In the genomic region with DNA sequence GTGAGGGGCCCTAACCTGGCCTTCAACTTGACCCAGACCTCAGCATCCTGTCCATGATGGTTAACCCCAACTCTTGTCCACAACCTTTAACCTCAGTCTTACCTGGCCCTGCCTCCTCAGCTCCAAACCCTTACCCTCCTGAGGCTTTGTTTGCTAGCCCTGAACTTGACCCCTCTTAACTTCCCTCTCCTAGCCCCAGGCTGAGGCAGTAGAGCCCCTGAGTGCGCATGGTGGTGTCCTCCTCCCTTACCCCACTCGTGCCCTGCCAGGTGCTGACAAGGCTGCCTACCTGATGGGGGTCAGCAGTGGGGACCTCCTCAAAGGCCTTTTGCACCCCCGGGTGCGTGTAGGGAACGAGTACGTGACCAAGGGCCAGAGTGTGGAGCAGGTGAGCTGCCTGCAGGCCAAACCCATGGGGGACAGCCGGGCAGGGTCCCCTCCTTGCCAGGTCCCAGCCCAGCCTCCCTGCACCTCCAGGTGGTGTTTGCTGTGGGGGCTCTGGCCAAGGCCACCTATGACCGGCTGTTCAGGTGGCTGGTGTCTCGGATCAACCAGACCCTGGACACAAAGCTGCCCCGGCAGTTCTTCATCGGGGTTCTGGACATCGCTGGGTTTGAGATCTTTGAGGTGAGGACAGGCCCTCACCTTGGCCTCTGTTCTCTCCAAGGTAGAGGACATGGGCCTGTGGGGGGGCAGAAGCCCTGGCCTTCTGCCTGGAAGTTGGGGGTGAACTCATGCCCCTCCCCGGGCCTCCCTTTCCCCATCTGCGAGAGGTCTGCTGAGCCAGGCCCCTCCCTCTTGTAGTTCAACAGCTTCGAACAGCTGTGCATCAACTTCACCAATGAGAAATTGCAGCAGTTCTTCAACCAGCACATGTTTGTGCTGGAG, we compare ENCODE assay signal across 27 cellular contexts. TPM values are rescaled to one million over a fixed set of nuclear protein-coding genes. Genes with fewer than 3 reads are reported as not detected.
DNase-seq lines count a peak whose midpoint lies in the region; ATAC-seq lines count a peak whose summit lies in the region.
"Had no signal": no experiment of that assay in that cellular context is flagged by ENCODE, and none has a peak within 500 bp of the region (broad histone marks: within the 10 kb centered on the region; RNA-seq: fewer than 3 reads in every experiment).

No MANE protein-coding gene starts in this region.

- H3K4me3 ChIP-seq in trophoblast cell (ENCODE audit: low read depth, low read length), result peak overlapping the region; percentile 23
- H3K4me3 ChIP-seq: body of pancreas, prostate gland, transverse colon had no signal

- no peak overlapping the region for H2AFZ ChIP-seq in trophoblast cell (ENCODE audit: insufficient read depth, low read length, poor library complexity)

- no peaks in the 10 kb centered on the region for H3K36me3 Mint-ChIP-seq in activated naive CD8-positive, alpha-beta T cell treated with anti-CD3 and anti-CD28 coated beads for 36 hours

- no peak overlapping the region for H3K14ac ChIP-seq in trophoblast cell (ENCODE audit: low read length)

- peak overlapping the region in 1 of 2 donors; percentile 57 for H3K27ac Mint-ChIP-seq in stimulated activated naive CD8-positive, alpha-beta T cell treated with anti-CD3 and anti-CD28 coated beads, Interleukin-15, amount 100 ng/mL, for 72 hours
- H3K27ac Mint-ChIP-seq in activated naive CD8-positive, alpha-beta T cell treated with anti-CD3 and anti-CD28 coated beads for 36 hours, result no peak overlapping the region
- H3K27ac Mint-ChIP-seq: activated CD8-positive, alpha-beta T cell treated with anti-CD3 and anti-CD28 coated beads, Interleukin-2, amount 10 ng/mL, durations not matched to agents 7 days and 5 days; B cell; T-helper 1 cell treated with Interleukin-12 subunit alpha and Interleukin-12 subunit beta and Interleukin-4 antibody, amounts not matched to agents 30 μg/mL and 1 μg/mL, for 36 hours had no signal

- H3K36me3 ChIP-seq in trophoblast cell (ENCODE audit: control insufficient read depth in 1 of 2, insufficient read depth in 2 of 2, low read length in 2 of 2), result peaks cover 3 to 7% of the 10 kb centered on the region in 2 experiments
- H3K36me3 ChIP-seq: prostate gland, transverse colon had no signal

- no peak for DNase-seq in stimulated activated naive CD8-positive, alpha-beta T cell treated with anti-CD3 and anti-CD28 coated beads, Interleukin-15, amount 100 ng/mL, for 72 hours
- DNase-seq in stimulated activated naive CD8-positive, alpha-beta T cell treated with anti-CD3 and anti-CD28 coated beads, Interleukin-15, Interleukin-2, amounts not matched to agents 100 U/mL and 50 U/mL, for 24 hours, result no peak
- DNase-seq in left ventricle myocardium superior (peak; percentile 65), trophoblast cell (no peak), hippocampal formation (lab: John Stamatoyannopoulos, UW) (no peak)
- DNase-seq in activated CD8-positive, alpha-beta memory T cell treated with anti-CD3 and anti-CD28 coated beads for 24 hours, result no peak
- no peak for DNase-seq in activated naive CD8-positive, alpha-beta T cell treated with anti-CD3 and anti-CD28 coated beads for 36 hours
- DNase-seq: activated CD4-positive, alpha-beta T cell treated with anti-CD3 and anti-CD28 coated beads for 1 hour; activated CD8-positive, alpha-beta T cell treated with anti-CD3 and anti-CD28 coated beads, Interleukin-2, amount 10 ng/mL, durations not matched to agents 7 days and 5 days; activated gamma-delta T cell treated with Interleukin-2 at 50 U/mL for 16 hours; body of pancreas; CD8-positive, alpha-beta memory T cell; GF-D8; H7; KBM-7; NCI-H2029 treated with DMSO at 0.1 percent for 48 hours; NCI-H748 treated with DMSO at 0.1 percent for 48 hours; SK-N-SH; small intestine; transverse colon had no signal

- H3K4me3 Mint-ChIP-seq in stimulated activated naive CD8-positive, alpha-beta T cell treated with anti-CD3 and anti-CD28 coated beads, Interleukin-15, amount 100 ng/mL, for 72 hours, result no peak overlapping the region
- H3K4me3 Mint-ChIP-seq in activated naive CD8-positive, alpha-beta T cell treated with anti-CD3 and anti-CD28 coated beads for 36 hours, result no peak overlapping the region
- H3K4me3 Mint-ChIP-seq: activated CD8-positive, alpha-beta T cell treated with anti-CD3 and anti-CD28 coated beads, Interleukin-2, amount 10 ng/mL, durations not matched to agents 7 days and 5 days; B cell; CD8-positive, alpha-beta memory T cell; T-helper 1 cell treated with Interleukin-12 subunit alpha and Interleukin-12 subunit beta and Interleukin-4 antibody, amounts not matched to agents 30 μg/mL and 1 μg/mL, for 36 hours had no signal

- no peak overlapping the region for H4K12ac ChIP-seq in trophoblast cell (ENCODE audit: low read depth, low read length)

- no CpG with 5 or more reads among the region's 15 CpGs for WGBS in trophoblast cell (ENCODE audit: extremely low coverage, insufficient coverage, insufficient read length)

- no peak overlapping the region for H3K27ac ChIP-seq in trophoblast cell (ENCODE audit: low read depth, low read length)
- H3K27ac ChIP-seq: body of pancreas, neutrophil, prostate gland, transverse colon had no signal

- no peak overlapping the region for H3K23ac ChIP-seq in trophoblast cell (ENCODE audit: low read length)

- no peak overlapping the region for H3K9ac ChIP-seq in trophoblast cell (ENCODE audit: low read length)
- H3K9ac ChIP-seq: SK-N-SH had no signal

- H3K18ac ChIP-seq in trophoblast cell (ENCODE audit: low read length), result no peak overlapping the region

- no peaks in the 10 kb centered on the region for H3K27me3 ChIP-seq in trophoblast cell (ENCODE audit: insufficient read depth, low read length)

- H3K4me2 ChIP-seq in trophoblast cell (ENCODE audit: low read length), result no peak overlapping the region
- H3K4me2 ChIP-seq: SK-N-SH had no signal

- H3K27me3 Mint-ChIP-seq in stimulated activated naive CD8-positive, alpha-beta T cell treated with anti-CD3 and anti-CD28 coated beads, Interleukin-15, amount 100 ng/mL, for 72 hours, result peaks cover 18% of the 10 kb centered on the region
- peaks cover 3% of the 10 kb centered on the region for H3K27me3 Mint-ChIP-seq in activated naive CD8-positive, alpha-beta T cell treated with anti-CD3 and anti-CD28 coated beads for 36 hours

- no peak overlapping the region for H2AK5ac ChIP-seq in trophoblast cell (ENCODE audit: low read length)

- H2BK5ac ChIP-seq in trophoblast cell (ENCODE audit: low read depth, low read length, poor library complexity), result no peak overlapping the region

- no peaks in the 10 kb centered on the region for H3K9me3 Mint-ChIP-seq in stimulated activated naive CD8-positive, alpha-beta T cell treated with anti-CD3 and anti-CD28 coated beads, Interleukin-15, amount 100 ng/mL, for 72 hours
- no peaks in the 10 kb centered on the region for H3K9me3 Mint-ChIP-seq in activated naive CD8-positive, alpha-beta T cell treated with anti-CD3 and anti-CD28 coated beads for 36 hours
- H3K9me3 Mint-ChIP-seq: CD8-positive, alpha-beta memory T cell; T-helper 1 cell treated with Interleukin-12 subunit alpha and Interleukin-12 subunit beta and Interleukin-4 antibody, amounts not matched to agents 30 μg/mL and 1 μg/mL, for 36 hours had no signal

- no peaks in the 10 kb centered on the region for H3K79me1 ChIP-seq in trophoblast cell (ENCODE audit: low read length)

- H3K9me3 ChIP-seq in trophoblast cell (ENCODE audit: insufficient read depth, low read depth, low read length), result no peaks in the 10 kb centered on the region
- H3K9me3 ChIP-seq: body of pancreas, neutrophil, prostate gland, SK-N-SH, transverse colon had no signal

- H3K4ac ChIP-seq in trophoblast cell (ENCODE audit: low read depth, low read length), result no peak overlapping the region

- H2BK12ac ChIP-seq in trophoblast cell (ENCODE audit: low read length), result no peak overlapping the region

- peaks cover 6% of the 10 kb centered on the region for H3K4me1 Mint-ChIP-seq in stimulated activated naive CD8-positive, alpha-beta T cell treated with anti-CD3 and anti-CD28 coated beads, Interleukin-15, amount 100 ng/mL, for 72 hours
- no peaks in the 10 kb centered on the region for H3K4me1 Mint-ChIP-seq in activated naive CD8-positive, alpha-beta T cell treated with anti-CD3 and anti-CD28 coated beads for 36 hours
- H3K4me1 Mint-ChIP-seq: B cell; CD8-positive, alpha-beta memory T cell had no signal

- H3K4me1 ChIP-seq in trophoblast cell (ENCODE audit: control insufficient read depth in 1 of 2, insufficient read depth in 2 of 2, low read length in 2 of 2), result no peaks in the 10 kb centered on the region
- H3K4me1 ChIP-seq: body of pancreas, prostate gland had no signal

- H4K8ac ChIP-seq in trophoblast cell (ENCODE audit: low read depth, low read length), result no peak overlapping the region

- intact Hi-C loops in left ventricle myocardium superior (cut with micrococcal nuclease), result no loop called here

- H2BK120ac ChIP-seq in trophoblast cell (ENCODE audit: insufficient read depth, low read length, poor library complexity), result no peak overlapping the region

- peak; percentile 1 for ATAC-seq in stimulated activated naive CD8-positive, alpha-beta T cell treated with anti-CD3 and anti-CD28 coated beads, Interleukin-15, amount 100 ng/mL, for 72 hours
- no peak for ATAC-seq in stimulated activated naive CD8-positive, alpha-beta T cell treated with anti-CD3 and anti-CD28 coated beads, Interleukin-15, Interleukin-2, amounts not matched to agents 100 U/mL and 50 U/mL, for 24 hours
- ATAC-seq in left ventricle myocardium superior (peak; percentile 25), GM18907 (IDR thresholded peaks at IDR 0.05; ENCODE audit: unreplicated experiment) (no peak)
- ATAC-seq: activated CD8-positive, alpha-beta T cell treated with anti-CD3 and anti-CD28 coated beads, Interleukin-2, amount 10 ng/mL, durations not matched to agents 7 days and 5 days; body of pancreas had no signal

- no peak overlapping the region for H4K91ac ChIP-seq in trophoblast cell (ENCODE audit: low read depth, low read length)

- no peaks in the 10 kb centered on the region for H3K79me2 ChIP-seq in trophoblast cell (ENCODE audit: control insufficient read depth, insufficient read depth, low read length, poor library complexity)

RNA-seq across cellular contexts. Expression of a gene that starts 31.9 kb away (rescaled TPM):
- total RNA-seq in left ventricle myocardium superior, result 297 TPM
- polyA plus RNA-seq in trophoblast cell (2013), result 0.14 and 0.19 TPM in 2 replicates
- total RNA-seq in activated naive CD8-positive, alpha-beta T cell treated with anti-CD3 and anti-CD28 coated beads for 36 hours, result under 1 TPM; 0.30 to 0.33 TPM
- total RNA-seq: glomerular endothelial cell, HT1080 had no signal

RNA-seq across cellular contexts. Expression of a gene that starts 31.9 kb away (rescaled TPM):
- 18.6 TPM for total RNA-seq in left ventricle myocardium superior
- polyA plus RNA-seq in trophoblast cell (2013), result 29.0 and 32.1 TPM in 2 replicates
- 10 to 100 TPM; 48.0 to 50.3 TPM for total RNA-seq in activated naive CD8-positive, alpha-beta T cell treated with anti-CD3 and anti-CD28 coated beads for 36 hours

Comparison
In these comparisons a context has a peak if more than half of its experiments do, and no peak if none do; other contexts are left out.
1. ATAC-seq: peak in stimulated activated naive CD8-positive, alpha-beta T cell treated with anti-CD3 and anti-CD28 coated beads, Interleukin-15, amount 100 ng/mL, for 72 hours (single experiment) and left ventricle myocardium superior (single experiment); none in stimulated activated naive CD8-positive, alpha-beta T cell treated with anti-CD3 and anti-CD28 coated beads, Interleukin-15, Interleukin-2, amounts not matched to agents 100 U/mL and 50 U/mL, for 24 hours (single experiment) and GM18907 (single experiment).
2. RNA of a gene that starts 31.9 kb away (total RNA-seq): 297 TPM in left ventricle myocardium superior (single experiment); 0.30 to 0.33 TPM in activated naive CD8-positive, alpha-beta T cell treated with anti-CD3 and anti-CD28 coated beads for 36 hours; every median in the first group is over 100 times any median in the second.